ENCODE assay signal across 15 cellular contexts in the genomic region with DNA sequence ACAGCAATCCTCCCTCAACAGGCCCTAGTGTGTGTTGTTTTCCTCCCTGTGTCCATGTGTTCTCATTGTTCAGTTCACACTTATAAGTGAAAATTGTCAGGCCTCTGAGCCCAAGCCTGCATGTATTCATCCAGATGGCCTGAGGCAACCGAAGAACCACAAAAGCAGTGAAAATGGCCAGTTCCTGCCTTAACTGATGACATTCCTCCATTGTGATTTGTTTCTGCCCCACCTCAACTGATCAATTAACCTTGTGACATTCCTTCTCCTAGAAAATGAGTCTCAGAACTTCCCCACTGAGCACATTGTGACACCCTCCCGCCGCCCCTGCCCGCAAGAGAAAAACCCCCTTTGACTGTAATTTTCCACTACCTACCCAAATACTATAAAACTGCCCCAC. TPM values are rescaled to one million over a fixed set of nuclear protein-coding genes. Genes with fewer than 3 reads are reported as not detected.
DNase-seq lines count a peak whose midpoint lies in the region; ATAC-seq and TF ChIP-seq lines count a peak whose summit lies in the region.
"Had no signal": no experiment of that assay in that cellular context is flagged by ENCODE, and none has a peak within 500 bp of the region (broad histone marks: within the 10 kb centered on the region; RNA-seq: fewer than 3 reads in every experiment).

No MANE protein-coding gene starts in this region.

- H3K27ac ChIP-seq in HUES48 (ENCODE audit: low read depth, low read length) (peak overlapping the region; percentile 88), vagina (no peak overlapping the region)
- H3K27ac ChIP-seq: A549, C4-2B had no signal

- H3K9me3 ChIP-seq in HUES48 (ENCODE audit: control insufficient read depth, insufficient read depth, low read length): peaks cover 14% of the 10 kb centered on the region
- no peaks in the 10 kb centered on the region for H3K9me3 ChIP-seq in vagina
- H3K9me3 ChIP-seq: A549, BE2C had no signal

- H3K4me3 Mint-ChIP-seq in WTC11 (no peak overlapping the region), nephron (no peak overlapping the region)
- H3K4me3 Mint-ChIP-seq: CD4-positive, alpha-beta memory T cell had no signal

- no peak for ATAC-seq in WTC11
- no peak for ATAC-seq in HG03457 (IDR thresholded peaks at IDR 0.05; ENCODE audit: unreplicated experiment)
- ATAC-seq: A549, HCT116, HepG2 had no signal

- H3K27me3 Mint-ChIP-seq in WTC11 (ENCODE audit: low read depth) (peaks cover 93% of the 10 kb centered on the region), nephron (ENCODE audit: low read depth) (peaks cover 8% of the 10 kb centered on the region)

- no peak overlapping the region for H3K4me3 ChIP-seq in HUES48 (ENCODE audit: low read depth, low read length)
- no peak overlapping the region for H3K4me3 ChIP-seq in vagina
- H3K4me3 ChIP-seq: A549 had no signal

- H3K9me3 Mint-ChIP-seq in WTC11 (peaks cover 36% of the 10 kb centered on the region), nephron (peaks cover 5% of the 10 kb centered on the region)

- CTCF ChIA-PET in WTC11 (lab: Charles Lee): no interaction called here

- TF ChIP-seq CTCF in WTC11 (IDR thresholded peaks at IDR 0.05) (no peak), nephron (IDR thresholded peaks at IDR 0.05; ENCODE audit: unreplicated experiment in 3 of 3) (no peak), vagina (IDR thresholded peaks at IDR 0.05) (no peak)

- TF ChIP-seq POLR2A in vagina (IDR thresholded peaks at IDR 0.05): no peak

- POLR2A ChIA-PET in WTC11 (lab: Charles Lee): no interaction called here

- H3K4me1 Mint-ChIP-seq in WTC11 (peaks cover 30% of the 10 kb centered on the region), nephron (no peaks in the 10 kb centered on the region)
- H3K4me1 Mint-ChIP-seq: CD4-positive, alpha-beta memory T cell had no signal

- H3K27ac Mint-ChIP-seq in WTC11 (peak overlapping the region; percentile 78), nephron (peak overlapping the region in 2 of 3 experiments; percentile 14 to 82)
- H3K27ac Mint-ChIP-seq: CD4-positive, alpha-beta memory T cell had no signal

- peaks cover 18% of the 10 kb centered on the region for H3K4me1 ChIP-seq in HUES48 (ENCODE audit: control insufficient read depth, insufficient read depth, low read length)
- H3K4me1 ChIP-seq in vagina: no peaks in the 10 kb centered on the region
- H3K4me1 ChIP-seq: A549, BE2C had no signal

- H3K36me3 ChIP-seq in HUES48 (ENCODE audit: control insufficient read depth, insufficient read depth, low read length): no peaks in the 10 kb centered on the region
- H3K36me3 ChIP-seq in vagina: no peaks in the 10 kb centered on the region
- H3K36me3 ChIP-seq: BE2C had no signal

- intact Hi-C loops in vagina (cut with DNase I): no loop called here

- H3K27me3 ChIP-seq in HUES48 (ENCODE audit: control insufficient read depth, insufficient read depth, low read length) (peaks cover 48% of the 10 kb centered on the region), vagina (no peaks in the 10 kb centered on the region)
- H3K27me3 ChIP-seq: BE2C had no signal

- peaks cover 42% of the 10 kb centered on the region for H3K36me3 Mint-ChIP-seq in WTC11
- peaks cover 5% of the 10 kb centered on the region for H3K36me3 Mint-ChIP-seq in nephron (ENCODE audit: low read depth)
- H3K36me3 Mint-ChIP-seq: CD4-positive, alpha-beta memory T cell had no signal

- no peak for DNase-seq in WTC11 (ENCODE audit: low spot score)
- DNase-seq in vagina (ENCODE audit: extremely low spot score in 2 of 2): no peak
- DNase-seq in NCI-H1417 (lab: John Stamatoyannopoulos, UW): no peak
- DNase-seq: BE2C; CD4-positive, alpha-beta memory T cell; DND-41; GF-D8 had no signal

- H3K9ac ChIP-seq in HUES48 (ENCODE audit: low read depth, low read length): no peak overlapping the region

TF ChIP-seq in WTC11, 78 proteins besides CTCF, POLR2A, EP300 and RAD21:
- TF ChIP-seq, protein P1, sequence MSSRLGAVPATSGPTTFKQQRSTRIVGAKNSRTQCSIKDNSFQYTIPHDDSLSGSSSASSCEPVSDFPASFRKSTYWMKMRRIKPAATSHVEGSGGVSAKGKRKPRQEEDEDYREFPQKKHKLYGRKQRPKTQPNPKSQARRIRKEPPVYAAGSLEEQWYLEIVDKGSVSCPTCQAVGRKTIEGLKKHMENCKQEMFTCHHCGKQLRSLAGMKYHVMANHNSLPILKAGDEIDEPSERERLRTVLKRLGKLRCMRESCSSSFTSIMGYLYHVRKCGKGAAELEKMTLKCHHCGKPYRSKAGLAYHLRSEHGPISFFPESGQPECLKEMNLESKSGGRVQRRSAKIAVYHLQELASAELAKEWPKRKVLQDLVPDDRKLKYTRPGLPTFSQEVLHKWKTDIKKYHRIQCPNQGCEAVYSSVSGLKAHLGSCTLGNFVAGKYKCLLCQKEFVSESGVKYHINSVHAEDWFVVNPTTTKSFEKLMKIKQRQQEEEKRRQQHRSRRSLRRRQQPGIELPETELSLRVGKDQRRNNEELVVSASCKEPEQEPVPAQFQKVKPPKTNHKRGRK (CRISPR knock-in tag; IDR thresholded peaks at IDR 0.05; ENCODE audit: borderline replicate concordance): 0 out of 2 replicates have a peak, but pooled peaks have one; percentile 27
- TF ChIP-seq MYBL2 (CRISPR knock-in tag; IDR thresholded peaks at IDR 0.05): no peak

RNA-seq across cellular contexts. Expression of a gene that starts 17.4 kb away (rescaled TPM):
- 0.07 to 0.09 TPM (median 0.09 TPM) in 3 replicates for total RNA-seq in WTC11 (2021)
- not detected for total RNA-seq in vagina
- total RNA-seq: CD4-positive, alpha-beta memory T cell; H4; HepG2 had no signal
